8 cellular contexts compared by ENCODE assay signal in the genomic region with DNA sequence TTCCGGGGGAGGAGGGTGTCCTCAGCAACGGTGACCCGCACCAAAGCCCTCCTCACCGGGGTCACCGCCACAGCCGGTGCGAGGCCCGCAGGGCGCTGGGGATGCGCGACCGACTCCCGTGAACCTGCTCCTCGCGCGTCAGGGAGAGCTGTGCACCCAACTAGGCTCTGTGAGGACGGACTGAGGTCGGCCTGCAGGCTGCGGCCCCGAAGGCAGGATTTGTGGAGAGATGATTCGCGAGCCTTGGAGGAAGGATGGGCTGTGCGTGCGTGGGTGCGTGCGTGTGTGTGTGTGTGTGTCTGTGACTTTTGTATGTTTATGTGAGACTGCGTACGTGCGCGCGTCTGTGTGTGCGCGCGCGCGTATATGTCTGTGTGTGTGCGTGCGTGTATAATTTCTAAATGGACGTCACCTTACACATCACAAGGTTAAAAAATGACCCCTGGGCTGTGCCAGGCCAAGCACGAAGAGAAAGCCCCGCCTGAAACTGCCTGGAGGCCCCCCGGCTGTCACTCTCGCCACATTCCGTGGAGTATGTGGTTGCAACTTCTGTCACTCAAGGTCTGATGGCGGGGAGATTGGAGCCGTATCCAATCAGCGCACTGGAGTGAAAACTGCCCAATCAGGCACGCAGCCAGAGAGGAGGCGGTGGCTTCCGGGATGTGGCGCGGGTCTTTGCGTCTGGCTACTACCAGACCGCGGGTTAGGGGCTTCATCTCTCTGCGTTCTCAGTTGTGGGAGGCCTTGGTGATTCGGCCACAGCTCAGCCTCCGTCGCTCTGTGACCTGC. TPM values are rescaled to one million over a fixed set of nuclear protein-coding genes. Genes with fewer than 3 reads are reported as not detected.
DNase-seq lines count a peak whose midpoint lies in the region; TF ChIP-seq lines count a peak whose summit lies in the region.

A gene (plus strand): TSS at position 672 of the 789 bp plus-strand sequence. CDS start 170 bp downstream, outside the sequence.

- no peaks in the 10 kb centered on the region for H3K9me2 ChIP-seq in SU-DHL-6 (replicated peaks; ENCODE audit: insufficient read depth, low read length)

- H3K4me3 ChIP-seq in SU-DHL-6 (ENCODE audit: insufficient read depth, low read length, poor library complexity, severe bottlenecking) (peak within 1 kb of the TSS; percentile 90), ovary (peak within 1 kb of the TSS; percentile 92), thymus (ENCODE audit: low read length) (peak within 1 kb of the TSS; percentile 82)

- peak; percentile 73 for TF ChIP-seq POLR2A in ovary (IDR thresholded peaks at IDR 0.05)

- peak within 1 kb of the TSS; percentile 71 for H3K4me2 ChIP-seq in SU-DHL-6 (ENCODE audit: low read depth, low read length, poor library complexity, severe bottlenecking)

- H3K4me1 ChIP-seq in ovary (ENCODE audit: insufficient read depth) (peaks cover 10% of the 10 kb centered on the region), thymus (ENCODE audit: control insufficient read depth, insufficient read depth, low read length) (peaks cover 10% of the 10 kb centered on the region)

- H3K9me3 ChIP-seq in SU-DHL-6 (ENCODE audit: insufficient read depth, low read length) (peaks cover 22% of the 10 kb centered on the region), ovary (peaks cover 0 to 4% of the 10 kb centered on the region in 2 donors), thymus (ENCODE audit: control insufficient read depth) (peaks cover 7% of the 10 kb centered on the region)

- peak within 1 kb of the TSS; percentile 90 for H2AFZ ChIP-seq in SU-DHL-6 (ENCODE audit: low read depth, low read length, severe bottlenecking)

- TF ChIP-seq CTCF in SU-DHL-6 (IDR thresholded peaks at IDR 0.05; ENCODE audit: insufficient read depth, low read length, poor library complexity, severe bottlenecking) = no peak
- no peak for TF ChIP-seq CTCF in ovary (IDR thresholded peaks at IDR 0.05)

- no peaks in the 10 kb centered on the region for H3F3A ChIP-seq in SU-DHL-6 (ENCODE audit: insufficient read depth)

- DNase-seq in ELR (ENCODE audit: low read depth) (peak; percentile 96), GOT3 (lab: John Stamatoyannopoulos, UW) (peak; percentile 78), NAMALWA (ENCODE audit: low spot score) (peak; percentile 98), head of caudate nucleus (peak; percentile 93 to 99 (median 98)), ovary (peak; percentile 96 to 98 (median 97))
- DNase-seq in activated naive CD8-positive, alpha-beta T cell treated with anti-CD3 and anti-CD28 coated beads, Interleukin-2, amount 50 U/mL, for 16 hours (ENCODE audit: low read depth, low spot score) = peak; percentile 82

- H3K27me3 ChIP-seq in SU-DHL-6 (ENCODE audit: low read length) = no peaks in the 10 kb centered on the region
- no peaks in the 10 kb centered on the region for H3K27me3 ChIP-seq in ovary
- H3K27me3 ChIP-seq in thymus (ENCODE audit: control insufficient read depth, insufficient read depth) = peaks cover 3% of the 10 kb centered on the region

- H4K20me1 ChIP-seq in SU-DHL-6 (ENCODE audit: low read depth, low read length) = no peaks in the 10 kb centered on the region

- intact Hi-C loops in head of caudate nucleus (cut with DNase I) (loop anchor here (5.0 kb wide), 1 partner anchor 95 kb away; no protein-coding TSS in a partner anchor), ovary (cut with DNase I) (loop anchor here in 1 of 4 donors (5.0 kb wide), 2 partner anchors 160 to 335 kb away; a partner anchor contains a TSS)

- H3K36me3 ChIP-seq in SU-DHL-6 (ENCODE audit: low read length) (peaks cover 34% of the 10 kb centered on the region), ovary (no peaks in the 10 kb centered on the region), thymus (ENCODE audit: control insufficient read depth, insufficient read depth) (peaks cover 2% of the 10 kb centered on the region)

- peaks cover 47% of the 10 kb centered on the region for H3K79me2 ChIP-seq in SU-DHL-6 (ENCODE audit: insufficient read depth, low read length)

- H3K27ac ChIP-seq in SU-DHL-6 (ENCODE audit: low read depth, low read length) = peak within 1 kb of the TSS; percentile 62
- H3K27ac ChIP-seq in ovary = peak within 1 kb of the TSS; percentile 92 to 94
- H3K27ac ChIP-seq in thymus (ENCODE audit: low read depth) = peak within 1 kb of the TSS; percentile 91

- peak within 1 kb of the TSS; percentile 85 for H3K9ac ChIP-seq in SU-DHL-6 (ENCODE audit: low read length)

- peak; percentile 2 for TF ChIP-seq EP300 in ovary (IDR thresholded peaks at IDR 0.05)

- 0% methylated on average over 58 to 59 of the region's 59 CpGs for WGBS in ovary, 3 donors
- WGBS in thymus = under 1% methylated on average over 59 of the region's 59 CpGs

RNA-seq across cellular contexts. Expression of the gene that starts here (rescaled TPM):
- 10 to 100 TPM; 30.9 to 55.7 (median 40.4) TPM for total RNA-seq in ovary
- polyA plus RNA-seq in ovary = 10 to 100 TPM in 1 of 2 donors, 1 to 10 TPM in 1; 7.4 to 14.8 TPM
- 10.1 TPM for polyA plus RNA-seq in thymus

Comparison
In these comparisons a context has a peak if more than half of its experiments do, and no peak if none do; other contexts are left out.
1. Peak in every context shown above with its lines: DNase-seq, H3K4me3 ChIP-seq and H3K27ac ChIP-seq.